ENCODE assay signal across 24 cellular contexts in the genomic region with DNA sequence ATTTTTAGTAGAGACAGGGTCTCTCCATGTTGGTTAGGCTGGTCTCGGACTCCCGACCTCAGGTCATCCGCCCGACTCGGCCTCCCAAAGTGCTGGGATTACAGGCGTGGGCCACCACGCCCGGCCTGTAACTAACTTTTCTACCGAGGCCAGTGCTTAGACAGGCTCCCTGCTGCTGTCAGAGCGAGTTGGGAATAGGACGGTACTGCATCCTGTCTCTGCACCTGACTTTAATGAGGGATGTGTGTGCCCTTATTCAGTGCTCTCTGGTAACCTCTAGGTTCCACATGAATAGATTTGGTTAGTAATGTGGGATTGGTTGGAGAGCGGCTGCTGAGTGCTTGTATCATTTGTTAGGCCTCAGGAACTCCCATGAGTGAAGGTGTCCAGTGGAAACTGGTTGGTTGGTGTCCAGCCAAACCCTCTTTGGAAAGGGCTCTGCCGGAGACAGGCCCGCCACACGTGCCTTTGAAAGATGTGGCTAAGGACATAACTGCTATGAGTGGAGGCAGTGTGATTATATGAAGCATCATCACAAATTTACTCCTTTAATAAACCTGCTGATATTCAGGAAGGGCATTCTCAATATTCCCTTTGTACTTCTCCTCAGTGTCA.
"Had no signal": no experiment of that assay in that cellular context is flagged by ENCODE, and none has a peak within 500 bp of the region (broad histone marks: within the 10 kb centered on the region; RNA-seq: fewer than 3 reads in every experiment).

No MANE protein-coding gene starts in this region.

- H3K9me3 ChIP-seq: breast epithelium, left lung, ovary, sigmoid colon, testis, vagina had no signal

- H3K27me3 ChIP-seq: breast epithelium, left lung, ovary, sigmoid colon, testis, vagina had no signal

- FAIRE-seq: kidney had no signal

- H3K4me1 ChIP-seq: breast epithelium, testis, vagina had no signal

- H3K4me3 ChIP-seq: breast epithelium, coronary artery, left lung, ovary, sigmoid colon, testis, vagina had no signal

- DNase-seq: activated B cell treated with CpG ODN at 0.5 μM for 24 hours; activated CD4-positive, alpha-beta memory T cell treated with anti-CD3 and anti-CD28 coated beads for 36 hours; activated CD4-positive, alpha-beta T cell treated with anti-CD3 and anti-CD28 coated beads for 36 hours; activated naive CD4-positive, alpha-beta T cell treated with Interleukin-2 at 50 U/mL for 16 hours; activated naive CD8-positive, alpha-beta T cell treated with anti-CD3 and anti-CD28 coated beads, Interleukin-2, amount 10 ng/mL, durations not matched to agents 7 days and 5 days; activated T-cell treated with anti-CD3 and anti-CD28 coated beads, Interleukin-2, amount 50 U/mL, for 48 hours; amniotic stem cell; cerebellar nuclear complex; kidney; left lung; mammary epithelial cell; midbrain; ovary; sigmoid colon; stimulated activated CD4-positive, alpha-beta T cell treated with anti-CD3 and anti-CD28 coated beads, Interleukin-2, amount 100 ng/mL, for 48 hours; stimulated activated CD8-positive, alpha-beta memory T cell treated with anti-CD3 and anti-CD28 coated beads, Interleukin-4, amount 100 ng/mL, for 48 hours; stimulated activated naive CD4-positive, alpha-beta T cell; T1000; testis had no signal

- ATAC-seq: activated CD4-positive, alpha-beta T cell treated with anti-CD3 and anti-CD28 coated beads for 36 hours; left lung; natural killer cell treated with Interleukin-12 subunit alpha and Interleukin-12 subunit beta and Interleukin-15 and Interleukin-18, amount 100 ng/mL, for 72 hours had no signal

- H3K27ac ChIP-seq: breast epithelium, coronary artery, epithelial cell of prostate, left lung, ovary, sigmoid colon, testis, vagina had no signal

- H3K36me3 ChIP-seq: left lung, ovary, vagina had no signal
